18 cellular contexts compared by ENCODE assay signal in the genomic region with DNA sequence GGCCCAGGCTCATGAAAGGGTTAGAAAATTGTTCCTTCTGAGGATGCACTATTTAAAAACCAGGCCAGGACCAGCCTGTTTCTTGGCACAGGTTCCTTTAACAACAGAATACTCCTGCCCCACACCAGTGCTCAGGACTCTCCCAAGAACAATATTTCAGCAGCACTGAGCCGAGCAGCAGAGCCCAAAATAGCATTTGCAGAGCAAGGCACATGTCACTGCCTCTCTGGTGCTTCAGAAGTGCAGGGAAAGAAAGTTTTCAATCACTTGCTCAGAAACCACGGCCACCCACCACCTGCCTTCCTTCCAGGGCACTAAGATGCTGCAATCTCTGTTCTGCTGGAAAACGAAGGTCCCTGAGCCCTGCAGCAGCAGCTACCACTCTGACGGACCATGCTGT.
DNase-seq lines count a peak whose midpoint lies in the region; ATAC-seq and TF ChIP-seq lines count a peak whose summit lies in the region.
"Had no signal": no experiment of that assay in that cellular context is flagged by ENCODE, and none has a peak within 500 bp of the region (broad histone marks: within the 10 kb centered on the region; RNA-seq: fewer than 3 reads in every experiment).

No MANE protein-coding gene starts in this region.

- peak overlapping the region in 1 of 2 donors; percentile 53 for H3K4me3 ChIP-seq in ascending aorta
- no peak overlapping the region for H3K4me3 ChIP-seq in esophagus muscularis mucosa
- H3K4me3 ChIP-seq in muscle layer of colon (ENCODE audit: low read depth in 1 of 2, low read length in 2 of 2), result peak overlapping the region in 1 of 2 donors; percentile 12
- H3K4me3 ChIP-seq in stomach smooth muscle (ENCODE audit: low read length in 2 of 2), result peak overlapping the region; percentile 34 to 58
- H3K4me3 ChIP-seq in colonic mucosa, result no peak overlapping the region
- H3K4me3 ChIP-seq: BLaER1, HAP-1 had no signal

- DNase-seq in ascending aorta (ENCODE audit: low spot score in 2 of 2) (peak in 1 of 2 donors; percentile 79), esophagus muscularis mucosa (ENCODE audit: extremely low spot score) (no peak), colonic mucosa (no peak), amniotic stem cell (lab: John Stamatoyannopoulos, UW) (no peak), COR-L47 (lab: John Stamatoyannopoulos, UW) (no peak)
- DNase-seq: CD8-positive, alpha-beta T cell; DMS79; NCI-H187; NCI-H2107; NCI-H510A; OCI-M1; SHP77 treated with DMSO at 0.1 percent for 48 hours had no signal

- H3K27me3 ChIP-seq in ascending aorta, result no peaks in the 10 kb centered on the region
- no peaks in the 10 kb centered on the region for H3K27me3 ChIP-seq in esophagus muscularis mucosa
- no peaks in the 10 kb centered on the region for H3K27me3 ChIP-seq in muscle layer of colon (ENCODE audit: control insufficient read depth in 1 of 2, insufficient read depth in 2 of 2, low read length in 2 of 2)
- H3K27me3 ChIP-seq in stomach smooth muscle (ENCODE audit: control insufficient read depth in 1 of 2, insufficient read depth in 2 of 2, low read length in 2 of 2), result no peaks in the 10 kb centered on the region
- no peaks in the 10 kb centered on the region for H3K27me3 ChIP-seq in colonic mucosa
- H3K27me3 ChIP-seq: BLaER1 had no signal

- intact Hi-C loops in ascending aorta (cut with DNase I) (loop anchor here (5.0 kb wide), 1 partner anchor 77 kb away; the partner anchor contains the start of gene SIL1), esophagus muscularis mucosa (cut with DNase I) (no loop called here), colonic mucosa (cut with DNase I) (no loop called here)

- H3K9me3 ChIP-seq in ascending aorta (no peaks in the 10 kb centered on the region), esophagus muscularis mucosa (no peaks in the 10 kb centered on the region), muscle layer of colon (ENCODE audit: low read length) (no peaks in the 10 kb centered on the region), stomach smooth muscle (ENCODE audit: control insufficient read depth in 2 of 2, low read length in 2 of 2) (no peaks in the 10 kb centered on the region), colonic mucosa (no peaks in the 10 kb centered on the region)
- H3K9me3 ChIP-seq: BLaER1, HAP-1 had no signal

- no peak for ATAC-seq in GM19455 (IDR thresholded peaks at IDR 0.05; ENCODE audit: unreplicated experiment)
- ATAC-seq: CD8-positive, alpha-beta T cell had no signal

- H3K9ac ChIP-seq in muscle layer of colon (ENCODE audit: low read length) (no peak overlapping the region), stomach smooth muscle (ENCODE audit: low read length in 2 of 2) (no peak overlapping the region), colonic mucosa (ENCODE audit: low read depth in 2 of 2, low read length in 2 of 2) (no peak overlapping the region)
- H3K9ac ChIP-seq: BLaER1, KMS-11 had no signal

- H3K36me3 ChIP-seq in ascending aorta (no peaks in the 10 kb centered on the region), esophagus muscularis mucosa (peaks cover 0 to 47% (median 21%) of the 10 kb centered on the region in 4 donors), muscle layer of colon (ENCODE audit: insufficient read depth, low read length) (peaks cover 21% of the 10 kb centered on the region), stomach smooth muscle (ENCODE audit: control insufficient read depth in 2 of 2, insufficient read depth in 2 of 2, low read length in 2 of 2) (peaks cover 3 to 17% of the 10 kb centered on the region in 2 donors), colonic mucosa (no peaks in the 10 kb centered on the region)
- H3K36me3 ChIP-seq: HAP-1 had no signal

- H3K27ac ChIP-seq in ascending aorta, result peak overlapping the region; percentile 35 to 83
- H3K27ac ChIP-seq in esophagus muscularis mucosa (replicated peaks in 1 of 4), result peak overlapping the region in 3 of 4 donors; percentile 17 to 63 (median 31)
- peak overlapping the region; percentile 42 for H3K27ac ChIP-seq in muscle layer of colon (ENCODE audit: low read depth, low read length)
- H3K27ac ChIP-seq in stomach smooth muscle (ENCODE audit: low read length), result peak overlapping the region; percentile 37
- H3K27ac ChIP-seq in colonic mucosa, result no peak overlapping the region
- H3K27ac ChIP-seq: BLaER1, KMS-11 had no signal

- no peak for TF ChIP-seq POLR2A in esophagus muscularis mucosa (IDR thresholded peaks at IDR 0.05; ENCODE audit: low read depth)

- TF ChIP-seq EP300 in esophagus muscularis mucosa (IDR thresholded peaks at IDR 0.05), result no peak

- H3K4me1 ChIP-seq in ascending aorta, result peaks cover 22 to 61% of the 10 kb centered on the region in 2 donors
- H3K4me1 ChIP-seq in esophagus muscularis mucosa, result peaks cover 28 to 33% (median 29%) of the 10 kb centered on the region in 4 donors
- H3K4me1 ChIP-seq in muscle layer of colon (ENCODE audit: insufficient read depth, low read length), result peaks cover 18% of the 10 kb centered on the region
- peaks cover 31% of the 10 kb centered on the region for H3K4me1 ChIP-seq in stomach smooth muscle (ENCODE audit: control insufficient read depth, insufficient read depth, low read length)
- H3K4me1 ChIP-seq in colonic mucosa, result no peaks in the 10 kb centered on the region
- H3K4me1 ChIP-seq: HAP-1 had no signal

- WGBS in esophagus muscularis mucosa, result 67% methylated on average over 4 of the region's 4 CpGs

- TF ChIP-seq CTCF in ascending aorta (IDR thresholded peaks at IDR 0.05) (no peak), esophagus muscularis mucosa (IDR thresholded peaks at IDR 0.05) (no peak), colonic mucosa (IDR thresholded peaks at IDR 0.05) (no peak)

Comparison
In these comparisons a context has a peak if more than half of its experiments do, and no peak if none do; other contexts are left out.
1. H3K4me3 ChIP-seq: peak in stomach smooth muscle (2 of 2); none in esophagus muscularis mucosa (0 of 4) and colonic mucosa (single experiment).